Comparison of ENCODE assay signal across 8 cellular contexts in genomic region chr6:27133281-27134227, GRCh38.
A peak's percentile ranks its signal among the peaks of the same experiment; 100 is the strongest.
DNase-seq lines count a peak whose midpoint lies in the region; ATAC-seq and TF ChIP-seq lines count a peak whose summit lies in the region.

No MANE protein-coding gene starts in this region.

- H3K9me3 ChIP-seq in SK-N-MC (ENCODE audit: low read depth, low read length) (no peaks in the 10 kb centered on the region), right atrium auricular region (no peaks in the 10 kb centered on the region), gastrocnemius medialis (no peaks in the 10 kb centered on the region)

- H3K4me3 ChIP-seq in SK-N-MC (peak overlapping the region; percentile 85), right atrium auricular region (peak overlapping the region; percentile 36 to 63), gastrocnemius medialis (peak overlapping the region; percentile 61 to 67 (median 65))

- H3K27ac ChIP-seq in SK-N-MC, result peak overlapping the region; percentile 96
- peak overlapping the region; percentile 91 to 92 for H3K27ac ChIP-seq in right atrium auricular region
- peak overlapping the region; percentile 68 to 83 (median 80) for H3K27ac ChIP-seq in gastrocnemius medialis

- in situ Hi-C loops in gastrocnemius medialis (cut with MboI; ENCODE audit: low sequenced_read_pairs in 4 of 4), result loop anchor here in 3 of 4 donors (25.0 kb wide), 4 partner anchors 846 to 1096 kb away; a partner anchor contains a TSS

- no peak for TF ChIP-seq CTCF in right atrium auricular region (IDR thresholded peaks at IDR 0.05)
- no peak for TF ChIP-seq CTCF in gastrocnemius medialis (IDR thresholded peaks at IDR 0.05 in 4 of 5, conservative IDR thresholded peaks at IDR 0.05 in 1 of 5)

- no peaks in the 10 kb centered on the region for H3K9me3 Mint-ChIP-seq in activated naive CD8-positive, alpha-beta T cell treated with anti-CD3 and anti-CD28 coated beads for 36 hours

- H3K4me1 Mint-ChIP-seq in activated naive CD8-positive, alpha-beta T cell treated with anti-CD3 and anti-CD28 coated beads for 36 hours, result peaks cover 22% of the 10 kb centered on the region

- H3K9ac ChIP-seq in SK-N-MC (ENCODE audit: insufficient read length), result peak overlapping the region; percentile 91

- H3K27me3 Mint-ChIP-seq in activated naive CD8-positive, alpha-beta T cell treated with anti-CD3 and anti-CD28 coated beads for 36 hours, result no peaks in the 10 kb centered on the region

- intact Hi-C loops in gastrocnemius medialis (cut with DNase I; ENCODE audit: low total_unique reads), result loop anchor here (2.0 to 10.0 kb wide), 9 partner anchors 13 to 1221 kb away; partner anchors contain the start of gene ABT1

- H3K27me3 ChIP-seq in right atrium auricular region, result no peaks in the 10 kb centered on the region
- H3K27me3 ChIP-seq in gastrocnemius medialis, result no peaks in the 10 kb centered on the region

- no peak for ATAC-seq in gastrocnemius medialis
- no peak for ATAC-seq in HG03139 (IDR thresholded peaks at IDR 0.05; ENCODE audit: unreplicated experiment)

- DNase-seq in NCI-H2196 (lab: John Stamatoyannopoulos, UW; ENCODE audit: unreplicated experiment), result peak; percentile 41
- DNase-seq in NCI-H2196 treated with DMSO at 0.1 percent for 48 hours (lab: John Stamatoyannopoulos, UW; ENCODE audit: unreplicated experiment), result no peak
- peak; percentile 85 for DNase-seq in KG1 (lab: John Stamatoyannopoulos, UW)
- DNase-seq in SK-N-MC (ENCODE audit: low read depth, low spot score), result no peak
- peak; percentile 84 for DNase-seq in activated naive CD8-positive, alpha-beta T cell treated with anti-CD3 and anti-CD28 coated beads for 36 hours
- DNase-seq in right atrium auricular region (ENCODE audit: low spot score), result peak; percentile 72
- DNase-seq in gastrocnemius medialis, result peak in 1 of 2 donors; percentile 29

- no peaks in the 10 kb centered on the region for H3K36me3 Mint-ChIP-seq in activated naive CD8-positive, alpha-beta T cell treated with anti-CD3 and anti-CD28 coated beads for 36 hours

- H3K27ac Mint-ChIP-seq in activated naive CD8-positive, alpha-beta T cell treated with anti-CD3 and anti-CD28 coated beads for 36 hours, result no peak overlapping the region

- TF ChIP-seq POLR2A in gastrocnemius medialis (IDR thresholded peaks at IDR 0.05), result no peak

- peaks cover 4% of the 10 kb centered on the region; the same call in 1 of the 2 replicates for H3K36me3 ChIP-seq in SK-N-MC (ENCODE audit: insufficient read depth, low read length)
- H3K36me3 ChIP-seq in right atrium auricular region, result no peaks in the 10 kb centered on the region
- no peaks in the 10 kb centered on the region for H3K36me3 ChIP-seq in gastrocnemius medialis

- H3K4me3 Mint-ChIP-seq in activated naive CD8-positive, alpha-beta T cell treated with anti-CD3 and anti-CD28 coated beads for 36 hours, result no peak overlapping the region

- peaks cover 0 to 20% of the 10 kb centered on the region in 2 donors for H3K4me1 ChIP-seq in right atrium auricular region
- H3K4me1 ChIP-seq in gastrocnemius medialis, result peaks cover 0 to 4% of the 10 kb centered on the region in 2 donors

Comparison
In these comparisons a context has a peak if more than half of its experiments do, and no peak if none do; other contexts are left out.
1. DNase-seq: peak in NCI-H2196 (single experiment), KG1 (single experiment), activated naive CD8-positive, alpha-beta T cell treated with anti-CD3 and anti-CD28 coated beads for 36 hours (single experiment) and right atrium auricular region (single experiment); none in NCI-H2196 treated with DMSO at 0.1 percent for 48 hours (single experiment) and SK-N-MC (single experiment).
2. Peak in every context shown above with its lines, with median percentiles within 50 percentile points of each other: H3K27ac ChIP-seq and H3K4me3 ChIP-seq.